In genomic region chr4:174213734-174214101, GRCh38 we compare ENCODE assay signal across 10 cellular contexts.
DNase-seq lines count a peak whose midpoint lies in the region; ATAC-seq and TF ChIP-seq lines count a peak whose summit lies in the region.
"Had no signal": no experiment of that assay in that cellular context is flagged by ENCODE, and none has a peak within 500 bp of the region (broad histone marks: within the 10 kb centered on the region; RNA-seq: fewer than 3 reads in every experiment).

No MANE protein-coding gene starts in this region.

- TF ChIP-seq CTCF in endodermal cell (conservative IDR thresholded peaks at IDR 0.05) = no peak
- TF ChIP-seq CTCF in osteocyte (IDR thresholded peaks at IDR 0.05) = no peak

- H3K36me3 ChIP-seq in ES-I3 (ENCODE audit: insufficient read depth, low read length) (no peaks in the 10 kb centered on the region), endodermal cell (ENCODE audit: control insufficient read depth, insufficient read depth, low read length) (no peaks in the 10 kb centered on the region)

- H3K4me3 Mint-ChIP-seq in endodermal cell (peak overlapping the region; percentile 58), osteocyte (ENCODE audit: unreplicated experiment) (peak overlapping the region; percentile 60)

- H3K27ac Mint-ChIP-seq in endodermal cell = no peak overlapping the region
- H3K27ac Mint-ChIP-seq in osteocyte (ENCODE audit: unreplicated experiment) = no peak overlapping the region

- no peak overlapping the region for H3K27ac ChIP-seq in endodermal cell (ENCODE audit: low read depth, low read length)
- no peak overlapping the region for H3K27ac ChIP-seq in substantia nigra (ENCODE audit: low read depth, low read length, poor library complexity, severe bottlenecking)
- H3K27ac ChIP-seq: epithelial cell of prostate had no signal

- H3K36me3 Mint-ChIP-seq in endodermal cell (ENCODE audit: low read depth) (no peaks in the 10 kb centered on the region), osteocyte (ENCODE audit: unreplicated experiment) (no peaks in the 10 kb centered on the region)

- WGBS in endodermal cell (ENCODE audit: insufficient coverage in 1 of 2, insufficient read length in 1 of 2), 2 experiments = 4 to 7% methylated on average over 8 to 15 of the region's 15 CpGs

- H3K4me1 Mint-ChIP-seq in endodermal cell (peaks cover 53% of the 10 kb centered on the region), osteocyte (ENCODE audit: unreplicated experiment) (peaks cover 44% of the 10 kb centered on the region)

- no peaks in the 10 kb centered on the region for H3K9me3 ChIP-seq in ES-I3 (ENCODE audit: control insufficient read depth, insufficient read depth, low read length)
- H3K9me3 ChIP-seq in endodermal cell (ENCODE audit: control insufficient read depth, low read length) = no peaks in the 10 kb centered on the region

- H3K27me3 Mint-ChIP-seq in endodermal cell (ENCODE audit: insufficient read depth) = peaks cover 98% of the 10 kb centered on the region
- H3K27me3 Mint-ChIP-seq in osteocyte (ENCODE audit: unreplicated experiment) = peaks cover 96% of the 10 kb centered on the region

- H3K27me3 ChIP-seq in endodermal cell (ENCODE audit: control insufficient read depth, insufficient read depth, low read length, poor library complexity, severe bottlenecking) = peaks cover 99% of the 10 kb centered on the region

- H3K9ac ChIP-seq in ES-I3 (ENCODE audit: low read depth, low read length) (peak overlapping the region; percentile 54; the same call in 1 of the 2 replicates), endodermal cell (ENCODE audit: extremely low read depth, low read length, poor library complexity, severe bottlenecking) (no peak overlapping the region)

- H3K4me1 ChIP-seq in ES-I3 (ENCODE audit: insufficient read depth, low read length) = peaks cover 10% of the 10 kb centered on the region; the same call in 1 of the 2 replicates
- H3K4me1 ChIP-seq in endodermal cell (ENCODE audit: control insufficient read depth, insufficient read depth, low read length) = peaks cover 3% of the 10 kb centered on the region

- H3K9me3 Mint-ChIP-seq in endodermal cell (no peaks in the 10 kb centered on the region), osteocyte (ENCODE audit: unreplicated experiment) (no peaks in the 10 kb centered on the region)

- DNase-seq in endodermal cell (peak; percentile 63), osteocyte (ENCODE audit: extremely low spot score, unreplicated experiment) (no peak), NCI-H1436 treated with DMSO at 0.1 percent for 48 hours (lab: John Stamatoyannopoulos, UW) (no peak), substantia nigra (lab: John Stamatoyannopoulos, UW) (no peak), DMS 273 treated with DMSO at 0.1 percent for 48 hours (lab: John Stamatoyannopoulos, UW) (no peak)
- DNase-seq: NCI-H2107 had no signal

- ATAC-seq in HG02938 (IDR thresholded peaks at IDR 0.05; ENCODE audit: unreplicated experiment) (peak; percentile 18), GM21526 (IDR thresholded peaks at IDR 0.05; ENCODE audit: low FRiP score, unreplicated experiment) (no peak)

- peak overlapping the region; percentile 76 for H3K4me3 ChIP-seq in endodermal cell (ENCODE audit: low read length)
